In the genomic region with DNA sequence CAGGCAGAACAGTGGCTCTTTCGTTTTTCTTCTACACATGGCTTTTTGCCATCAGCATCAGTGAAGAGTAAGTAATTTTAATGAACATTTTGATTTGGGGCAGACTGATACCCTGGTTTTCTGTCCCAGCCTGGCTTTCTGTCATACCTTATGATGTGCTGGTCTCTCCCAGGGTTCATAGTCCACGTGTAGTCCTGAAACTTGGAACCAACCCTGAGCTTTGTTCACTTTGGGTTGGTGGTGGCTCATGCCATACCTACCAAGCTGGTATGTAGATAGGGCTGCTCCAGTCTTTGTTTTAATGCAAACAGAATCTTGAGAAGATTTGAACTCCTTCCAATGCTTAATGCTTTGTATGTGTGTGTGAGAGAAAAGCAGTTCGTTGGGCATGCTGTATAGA, we compare ENCODE assay signal across 21 cellular contexts.
"Had no signal": no experiment of that assay in that cellular context is flagged by ENCODE, and none has a peak within 500 bp of the region (broad histone marks: within the 10 kb centered on the region; RNA-seq: fewer than 3 reads in every experiment).

No MANE protein-coding gene starts in this region.

- DNase-seq: Kasumi-1, MM.1S, NCI-H1092 treated with DMSO at 0.1 percent for 48 hours, NCI-H1436, NCI-H187, NCI-H2029, NCI-H2081 treated with DMSO at 0.1 percent for 48 hours, NCI-H2171, NCI-H226, NCI-H446, NCI-H510A, NCI-H524 treated with DMSO at 0.1 percent for 48 hours, NCI-H69, NCI-H774, RPMI8226, SHP77, SK-N-SH had no signal

- H3K4me3 ChIP-seq: K562 had no signal

- H3K27ac ChIP-seq: KMS-11 had no signal

- FAIRE-seq: K562, RCC 7860 had no signal

- H3K9ac ChIP-seq: KMS-11, SK-N-SH had no signal

- H3K9me3 Mint-ChIP-seq: IgD-negative memory B cell had no signal

- H3K9me3 ChIP-seq: SK-N-SH had no signal

- H3K27ac Mint-ChIP-seq: IgD-negative memory B cell had no signal

- H3K4me3 Mint-ChIP-seq: IgD-negative memory B cell had no signal

- H3K27me3 Mint-ChIP-seq: IgD-negative memory B cell had no signal

- ATAC-seq: K562 had no signal

- H3K4me2 ChIP-seq: KMS-11, SK-N-SH had no signal
